ENCODE assay signal across 2 cellular contexts in genomic region chr10:36017141-36017540, GRCh38.
TF ChIP-seq lines count a peak whose summit lies in the region.

No MANE protein-coding gene starts in this region.

TF ChIP-seq in IMR-90, 13 proteins besides CTCF, POLR2A, EP300 and RAD21 (continued from another document):
- TF ChIP-seq CEBPB (IDR thresholded peaks at IDR 0.05; ENCODE audit: low read depth, low read length) (peak; percentile 50; the same call in 1 of the 2 replicates), CHD1 (IDR thresholded peaks at IDR 0.05; ENCODE audit: low read depth, low read length) (no peak), NFE2L2 (IDR thresholded peaks at IDR 0.05; ENCODE audit: low read depth, low read length) (no peak)

TF ChIP-seq in GM23338, 12 proteins besides CTCF, POLR2A, EP300 and RAD21 (continued from another document):
- TF ChIP-seq NANOG (IDR thresholded peaks at IDR 0.05; ENCODE audit: borderline replicate concordance), result no peak
- TF ChIP-seq ZNF114 (CRISPR knock-in tag; IDR thresholded peaks at IDR 0.05), result no peak
- TF ChIP-seq ETS1 (IDR thresholded peaks at IDR 0.05), result no peak
- no peak for TF ChIP-seq CREB1 (CRISPR knock-in tag; IDR thresholded peaks at IDR 0.05; ENCODE audit: low read depth)
- no peak for TF ChIP-seq EZH2 (IDR thresholded peaks at IDR 0.05; ENCODE audit: low read depth, unreplicated experiment)
- no peak for TF ChIP-seq ZNF331 (CRISPR knock-in tag; IDR thresholded peaks at IDR 0.05; ENCODE audit: low read depth)
- TF ChIP-seq POLR2AphosphoS5 (IDR thresholded peaks at IDR 0.05; ENCODE audit: low read depth), result no peak
- no peak for TF ChIP-seq REST (IDR thresholded peaks at IDR 0.05; ENCODE audit: unreplicated experiment)
- TF ChIP-seq STAT1 (IDR thresholded peaks at IDR 0.05; ENCODE audit: unreplicated experiment), result no peak
- TF ChIP-seq ZNF462 (CRISPR knock-in tag; IDR thresholded peaks at IDR 0.05), result no peak
